ENCODE assay signal across 25 cellular contexts in genomic region chr4:112094330-112094729, GRCh38.
"Had no signal": no experiment of that assay in that cellular context is flagged by ENCODE, and none has a peak within 500 bp of the region (broad histone marks: within the 10 kb centered on the region; RNA-seq: fewer than 3 reads in every experiment).

No MANE protein-coding gene starts in this region.

- H3K4me1 ChIP-seq: colonic mucosa, foreskin keratinocyte, pancreas, thyroid gland, vagina had no signal

- H3K9me3 ChIP-seq: colonic mucosa, esophagus muscularis mucosa, gastroesophageal sphincter, mucosa of descending colon, neutrophil, pancreas, thyroid gland, vagina had no signal

- H3K4me3 ChIP-seq: colonic mucosa, esophagus muscularis mucosa, gastroesophageal sphincter, mucosa of descending colon, pancreas, smooth muscle cell, thyroid gland, vagina had no signal

- H3K36me3 ChIP-seq: colonic mucosa, esophagus muscularis mucosa, gastroesophageal sphincter, neutrophil, pancreas, thyroid gland, vagina had no signal

- ATAC-seq: foreskin keratinocyte; gastroesophageal sphincter; mucosa of descending colon; natural killer cell treated with Interleukin-12 subunit alpha and Interleukin-12 subunit beta and Interleukin-15 and Interleukin-18, amount 100 ng/mL, for 72 hours; pancreas; sciatic nerve; stimulated activated naive CD8-positive, alpha-beta T cell treated with anti-CD3 and anti-CD28 coated beads, Interleukin-15, amount 100 ng/mL, for 72 hours had no signal

- DNase-seq: colonic mucosa; effector memory CD4-positive, alpha-beta T cell; foreskin keratinocyte; hypothalamus; immature natural killer cell; mesenchymal stem cell; mucosa of descending colon; naive B cell; pancreas; retina; stimulated activated CD4-positive, alpha-beta T cell treated with anti-CD3 and anti-CD28 coated beads, Interleukin-12 subunit alpha, Interleukin-12 subunit beta, amount 100 ng/mL, for 4 hours; stimulated activated CD4-positive, alpha-beta T cell treated with anti-CD3 and anti-CD28 coated beads, Interleukin-1b, Interleukin-23, amount 100 ng/mL, for 48 hours; stimulated activated CD4-positive, alpha-beta T cell treated with anti-CD3 and anti-CD28 coated beads, Interleukin-4, amount 100 ng/mL, for 1 hour; stimulated activated CD8-positive, alpha-beta memory T cell treated with anti-CD3 and anti-CD28 coated beads, Interleukin-4, amount 100 ng/mL, for 48 hours; stimulated activated naive CD4-positive, alpha-beta T cell; stimulated activated naive CD8-positive, alpha-beta T cell treated with anti-CD3 and anti-CD28 coated beads, Interleukin-15, amount 100 ng/mL, for 72 hours; thyroid gland; trophoblast cell had no signal

- H3K27ac ChIP-seq: colonic mucosa, esophagus muscularis mucosa, foreskin keratinocyte, gastroesophageal sphincter, neutrophil, pancreas, thyroid gland, vagina had no signal

- H3K27me3 ChIP-seq: colonic mucosa, esophagus muscularis mucosa, foreskin keratinocyte, gastroesophageal sphincter, neutrophil, pancreas, thyroid gland, vagina had no signal
